Comparison of ENCODE assay signal across 20 cellular contexts in the genomic region with DNA sequence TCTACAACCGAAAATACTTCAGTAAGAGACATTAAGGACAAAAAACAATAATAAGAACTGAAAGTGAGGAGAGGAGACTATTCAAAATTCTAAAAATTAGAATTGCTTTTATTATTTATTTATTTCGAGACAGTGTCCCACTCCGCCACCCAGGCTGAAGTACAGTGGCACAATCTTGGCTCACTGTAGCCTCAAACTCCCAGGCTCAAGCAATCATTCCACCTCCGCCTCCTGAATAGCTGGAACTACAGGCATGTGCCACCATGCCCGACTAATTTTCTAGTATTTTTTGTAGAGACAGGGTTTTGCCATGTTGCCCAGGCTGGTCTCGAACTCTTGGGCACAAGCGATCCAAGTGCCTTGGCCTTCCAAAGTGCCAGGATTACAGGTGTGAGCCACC.
"Had no signal": no experiment of that assay in that cellular context is flagged by ENCODE, and none has a peak within 500 bp of the region (broad histone marks: within the 10 kb centered on the region; RNA-seq: fewer than 3 reads in every experiment).

No MANE protein-coding gene starts in this region.

- ATAC-seq: activated T-helper 17 cell treated with anti-CD3 and anti-CD28 coated beads, Interleukin-2, amount 50 U/mL, for 72 hours; PC-3 had no signal

- H3K4me1 Mint-ChIP-seq: activated CD4-positive, alpha-beta T cell treated with anti-CD3 and anti-CD28 coated beads, Interleukin-2, amount 10 ng/mL, durations not matched to agents 7 days and 5 days; activated T-helper 17 cell treated with anti-CD3 and anti-CD28 coated beads, Interleukin-2, amount 50 U/mL, for 72 hours had no signal

- H3K27ac Mint-ChIP-seq: activated CD4-positive, alpha-beta memory T cell treated with anti-CD3 and anti-CD28 coated beads for 36 hours; activated CD4-positive, alpha-beta T cell treated with anti-CD3 and anti-CD28 coated beads, Interleukin-2, amount 10 ng/mL, durations not matched to agents 7 days and 5 days; activated naive CD4-positive, alpha-beta T cell treated with anti-CD3 and anti-CD28 coated beads for 36 hours; activated naive CD8-positive, alpha-beta T cell; activated T-helper 17 cell treated with anti-CD3 and anti-CD28 coated beads, Interleukin-2, amount 50 U/mL, for 72 hours; T-helper 1 cell treated with Interleukin-12 subunit alpha and Interleukin-12 subunit beta and Interleukin-4 antibody, amounts not matched to agents 30 μg/mL and 1 μg/mL, for 36 hours had no signal

- DNase-seq: activated CD4-positive, alpha-beta memory T cell treated with anti-CD3 and anti-CD28 coated beads for 36 hours; activated CD4-positive, alpha-beta T cell treated with anti-CD3 and anti-CD28 coated beads, Interleukin-2, amount 10 ng/mL, durations not matched to agents 7 days and 5 days; activated CD4-positive, CD25-positive, alpha-beta regulatory T cell; activated CD8-positive, alpha-beta memory T cell treated with anti-CD3 and anti-CD28 coated beads for 24 hours; activated gamma-delta T cell; activated naive CD4-positive, alpha-beta T cell treated with anti-CD3 and anti-CD28 coated beads for 36 hours; activated T-cell treated with anti-CD3 and anti-CD28 coated beads, Interleukin-2, amount 50 U/mL, for 48 hours; Kasumi-1; KBM-7; NCI-H146; NCI-H187 treated with DMSO at 0.1 percent for 48 hours; NCI-H2081 treated with DMSO at 0.1 percent for 48 hours; NCI-H446; NCI-H524; PC-3; SHP77 treated with DMSO at 0.1 percent for 48 hours had no signal

- H3K27me3 Mint-ChIP-seq: activated CD4-positive, alpha-beta memory T cell treated with anti-CD3 and anti-CD28 coated beads for 36 hours; activated CD4-positive, alpha-beta T cell treated with anti-CD3 and anti-CD28 coated beads, Interleukin-2, amount 10 ng/mL, durations not matched to agents 7 days and 5 days; activated naive CD8-positive, alpha-beta T cell; activated T-helper 17 cell treated with anti-CD3 and anti-CD28 coated beads, Interleukin-2, amount 50 U/mL, for 72 hours had no signal

- H3K9me3 Mint-ChIP-seq: activated T-helper 17 cell treated with anti-CD3 and anti-CD28 coated beads, Interleukin-2, amount 50 U/mL, for 72 hours had no signal

- H3K4me3 Mint-ChIP-seq: activated CD4-positive, alpha-beta memory T cell treated with anti-CD3 and anti-CD28 coated beads for 36 hours; activated CD4-positive, alpha-beta T cell treated with anti-CD3 and anti-CD28 coated beads, Interleukin-2, amount 10 ng/mL, durations not matched to agents 7 days and 5 days; activated naive CD4-positive, alpha-beta T cell treated with anti-CD3 and anti-CD28 coated beads for 36 hours; activated naive CD8-positive, alpha-beta T cell; activated T-helper 17 cell treated with anti-CD3 and anti-CD28 coated beads, Interleukin-2, amount 50 U/mL, for 72 hours; T-helper 1 cell treated with Interleukin-12 subunit alpha and Interleukin-12 subunit beta and Interleukin-4 antibody, amounts not matched to agents 30 μg/mL and 1 μg/mL, for 36 hours had no signal

- FAIRE-seq: bronchial epithelial cell had no signal
